In the genomic region with DNA sequence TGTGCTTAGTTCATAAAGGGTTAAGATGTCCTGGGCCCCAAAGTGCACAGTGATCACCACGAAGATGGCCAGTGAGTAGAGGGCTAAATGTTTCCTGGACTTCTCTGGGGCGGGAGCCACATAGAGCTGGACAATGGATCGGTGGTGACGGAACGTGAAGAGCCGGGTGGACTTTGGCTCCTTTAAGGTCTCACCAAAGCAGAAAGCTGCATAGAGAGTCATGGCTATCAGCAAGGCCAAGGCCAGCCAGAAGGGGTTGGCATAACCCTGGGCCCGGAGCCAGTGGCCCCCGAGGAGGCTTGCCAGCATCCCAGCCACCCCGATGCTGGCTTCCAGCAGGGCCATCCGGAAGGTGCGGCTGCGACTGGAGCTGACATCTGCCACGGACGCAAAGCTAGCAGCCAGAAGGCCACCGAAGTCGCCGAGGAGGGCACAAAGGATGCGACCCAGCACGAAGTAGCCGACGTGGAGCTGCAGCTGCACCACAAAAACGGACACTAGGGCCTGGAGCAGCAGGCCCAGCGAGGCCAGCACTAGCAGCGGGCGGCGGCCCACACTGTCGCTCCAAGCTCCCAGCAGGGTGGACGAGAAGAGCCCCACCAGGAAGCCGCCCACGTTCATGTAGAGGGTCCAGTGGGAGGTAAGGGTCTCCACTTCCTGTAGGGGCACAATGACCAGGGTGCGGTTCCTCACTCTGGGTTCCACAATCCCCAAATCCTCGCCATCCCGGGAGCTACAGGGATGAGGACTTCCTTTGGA, we compare ENCODE assay signal across 7 cellular contexts. TPM values are rescaled to one million over a fixed set of nuclear protein-coding genes. Genes with fewer than 3 reads are reported as not detected.
DNase-seq lines count a peak whose midpoint lies in the region; TF ChIP-seq lines count a peak whose summit lies in the region.
"Had no signal": no experiment of that assay in that cellular context is flagged by ENCODE, and none has a peak within 500 bp of the region (broad histone marks: within the 10 kb centered on the region; RNA-seq: fewer than 3 reads in every experiment).

No MANE protein-coding gene starts in this region.

- H3K4me1 ChIP-seq in fibroblast of lung (ENCODE audit: control insufficient read depth, extremely low read depth, insufficient read depth, low read length): peaks cover 2% of the 10 kb centered on the region
- H3K4me1 ChIP-seq in stomach: peaks cover 21 to 37% (median 28%) of the 10 kb centered on the region in 4 donors

- H3K9me3 ChIP-seq in fibroblast of lung (ENCODE audit: control insufficient read depth, insufficient read depth, low read depth, low read length) (no peaks in the 10 kb centered on the region), stomach (no peaks in the 10 kb centered on the region)

- TF ChIP-seq CTCF in fibroblast of lung (conservative IDR thresholded peaks at IDR 0.05 in 1 of 2, IDR thresholded peaks at IDR 0.05 in 1 of 2; ENCODE audit: low read depth in 1 of 2, low read length in 2 of 2) (no peak), stomach (IDR thresholded peaks at IDR 0.05) (no peak)

- H3K4me2 ChIP-seq in fibroblast of lung (ENCODE audit: extremely low read depth, insufficient read depth, low read length): peak overlapping the region; percentile 49

- H3K4me3 ChIP-seq in fibroblast of lung (replicated peaks in 1 of 4; ENCODE audit: control extremely low read depth in 1 of 4, insufficient read depth in 1 of 4, low read depth in 3 of 4, low read length in 4 of 4) (peak overlapping the region; percentile 37 to 70 (median 48)), stomach (peak overlapping the region; percentile 67 to 94 (median 82))

- H3K27ac ChIP-seq in fibroblast of lung (ENCODE audit: insufficient read depth, low read length) (no peak overlapping the region), stomach (peak overlapping the region; percentile 26 to 76 (median 65))

- H4K20me1 ChIP-seq in fibroblast of lung (ENCODE audit: control insufficient read depth, extremely low read depth, insufficient read depth, low read length): no peaks in the 10 kb centered on the region

- no peaks in the 10 kb centered on the region for H3K27me3 ChIP-seq in fibroblast of lung (ENCODE audit: control insufficient read depth, insufficient read depth, low read length)
- no peaks in the 10 kb centered on the region for H3K27me3 ChIP-seq in stomach

- DNase-seq in NCI-H748 (lab: John Stamatoyannopoulos, UW; ENCODE audit: unreplicated experiment) (peak; percentile 58), NCI-H748 treated with DMSO at 0.1 percent for 48 hours (lab: John Stamatoyannopoulos, UW) (no peak), fibroblast of lung (ENCODE audit: low read depth in 2 of 2) (no peak), stomach (peak; percentile 50), NCI-H774 (lab: John Stamatoyannopoulos, UW) (no peak), HUDEP-2 (lab: John Stamatoyannopoulos, UW; ENCODE audit: unreplicated experiment in 76 of 76) (no peak)

- WGBS in stomach, 5 donors: 21 to 36% (median 24%) methylated on average over 15 to 33 of the region's 33 CpGs

- intact Hi-C loops in stomach (cut with DNase I; ENCODE audit: low total_unique reads): no loop called here

- H3K9ac ChIP-seq in fibroblast of lung (ENCODE audit: insufficient read depth, low read length): peak overlapping the region; percentile 20

- H3K79me2 ChIP-seq in fibroblast of lung (ENCODE audit: control insufficient read depth, insufficient read depth, low read length): no peaks in the 10 kb centered on the region

- TF ChIP-seq POLR2A in stomach (IDR thresholded peaks at IDR 0.05): no peak

- peak overlapping the region; percentile 60 for H2AFZ ChIP-seq in fibroblast of lung (ENCODE audit: low read length)

- H3K36me3 ChIP-seq in fibroblast of lung (ENCODE audit: control insufficient read depth, insufficient read depth, low read length) (no peaks in the 10 kb centered on the region), stomach (peaks cover 3 to 36% (median 28%) of the 10 kb centered on the region in 4 donors)

- no peak for TF ChIP-seq EP300 in stomach (IDR thresholded peaks at IDR 0.05)

RNA-seq across cellular contexts. Expression of gene SLC46A1, which starts 1.0 kb away (rescaled TPM):
- total RNA-seq in fibroblast of lung: 3.6 and 5.1 TPM in 2 replicates
- 2.9 and 4.6 TPM in 2 replicates for polyA plus RNA-seq in fibroblast of lung
- polyA plus RNA-seq in fibroblast of lung (2012): 4.1 and 8.3 TPM in 2 replicates
- 8.7 and 9.8 TPM in 2 replicates for polyA minus RNA-seq in fibroblast of lung (ENCODE audit: low replicate concordance)
- 10 to 100 TPM in 2 of 5 donors, 1 to 10 TPM in 2, under 1 TPM in 1; 0.87 to 31.5 (median 7.5) TPM for total RNA-seq in stomach
- 1 to 10 TPM in 2 of 3 donors, under 1 TPM in 1; 0.61 to 2.7 (median 2.5) TPM for polyA plus RNA-seq in stomach

RNA-seq across cellular contexts. Expression of gene SARM1, which starts 33.5 kb away (rescaled TPM):
- 3.1 TPM in 2 replicates for total RNA-seq in fibroblast of lung
- polyA plus RNA-seq in fibroblast of lung: 8.1 and 10.8 TPM in 2 replicates
- 7.3 and 10.0 TPM in 2 replicates for polyA plus RNA-seq in fibroblast of lung (2012)
- 19.0 and 19.8 TPM in 2 replicates for polyA minus RNA-seq in fibroblast of lung (ENCODE audit: low replicate concordance)
- total RNA-seq in stomach: 10 to 100 TPM; 11.0 to 58.3 (median 15.2) TPM
- polyA plus RNA-seq in stomach: 1 to 10 TPM; 4.6 to 6.9 (median 5.2) TPM

RNA-seq across cellular contexts. Expression of gene VTN, which starts 34.9 kb away (rescaled TPM):
- total RNA-seq in fibroblast of lung (0.17 and 0.51 TPM in 2 replicates), stomach (1 to 10 TPM in 1 of 5 donors, under 1 TPM in 1, not detected in 3; 0.72 to 2.9 TPM)
- polyA plus RNA-seq in fibroblast of lung (0.46 and 3.5 TPM in 2 replicates), stomach (1 to 10 TPM in 2 of 3 donors, under 1 TPM in 1; 0.90 to 2.3 (median 1.1) TPM)
- polyA plus RNA-seq in fibroblast of lung (2012): 0.39 and 4.1 TPM in 2 replicates
- polyA minus RNA-seq in fibroblast of lung (ENCODE audit: low replicate concordance): 0.59 and 12.4 TPM in 2 replicates
- total RNA-seq: Daoy had no signal

RNA-seq across cellular contexts. Expression of gene SEBOX, which starts 40.0 kb away (rescaled TPM):
- not detected in 2 replicates for total RNA-seq in fibroblast of lung
- polyA plus RNA-seq in fibroblast of lung: not detected in 2 replicates
- polyA plus RNA-seq in fibroblast of lung (2012): not detected in 2 replicates
- polyA minus RNA-seq in fibroblast of lung (ENCODE audit: low replicate concordance): not detected in 2 replicates
- total RNA-seq in stomach: not detected
- polyA plus RNA-seq in stomach: not detected
- total RNA-seq: Daoy had no signal

RNA-seq across cellular contexts. Expression of gene POLDIP2, which starts 47.7 kb away (rescaled TPM):
- total RNA-seq in fibroblast of lung: 71.9 and 79.3 TPM in 2 replicates
- 89.2 and 111 TPM in 2 replicates for polyA plus RNA-seq in fibroblast of lung
- 90.8 and 123 TPM in 2 replicates for polyA plus RNA-seq in fibroblast of lung (2012)
- 155 and 207 TPM in 2 replicates for polyA minus RNA-seq in fibroblast of lung (ENCODE audit: low replicate concordance)
- total RNA-seq in stomach: 100 to 1,000 TPM in 1 of 5 donors, 10 to 100 TPM in 4; 41.9 to 118 (median 57.6) TPM
- polyA plus RNA-seq in stomach: 10 to 100 TPM; 44.2 to 69.2 (median 63.8) TPM

Comparison
In these comparisons a context has a peak if more than half of its experiments do, and no peak if none do; other contexts are left out.
1. DNase-seq: peak in NCI-H748 (single experiment) and stomach (single experiment); none in NCI-H748 treated with DMSO at 0.1 percent for 48 hours (single experiment), fibroblast of lung (0 of 2), NCI-H774 (single experiment) and HUDEP-2 (0 of 76).